Comparison of ENCODE assay signal across 1 cellular context in genomic region chr22:50525991-50526848, GRCh38.
TF ChIP-seq lines count a peak whose summit lies in the region.

No MANE protein-coding gene starts in this region.

TF ChIP-seq in HepG2, 621 proteins besides CTCF, POLR2A, EP300 and RAD21 (continued from another document and continues in another):
- TF ChIP-seq MLXIP (CRISPR knock-in tag; IDR thresholded peaks at IDR 0.05; ENCODE audit: borderline replicate concordance), result no peak
- no peak; the same call in 1 of the 2 replicates for TF ChIP-seq MIER2 (CRISPR knock-in tag; IDR thresholded peaks at IDR 0.05)
- peak; percentile 51; the same call in 1 of the 2 replicates for TF ChIP-seq ZNF329 (CRISPR knock-in tag; IDR thresholded peaks at IDR 0.05; ENCODE audit: low read depth)
- TF ChIP-seq DDIT3 (CRISPR knock-in tag; IDR thresholded peaks at IDR 0.05), result no peak
- TF ChIP-seq ZNF775 (CRISPR knock-in tag; IDR thresholded peaks at IDR 0.05; ENCODE audit: borderline replicate concordance), result no peak
- TF ChIP-seq ZNF446 (CRISPR knock-in tag; IDR thresholded peaks at IDR 0.05), result peak; percentile 32; the same call in 1 of the 2 replicates
- TF ChIP-seq, protein P1, sequence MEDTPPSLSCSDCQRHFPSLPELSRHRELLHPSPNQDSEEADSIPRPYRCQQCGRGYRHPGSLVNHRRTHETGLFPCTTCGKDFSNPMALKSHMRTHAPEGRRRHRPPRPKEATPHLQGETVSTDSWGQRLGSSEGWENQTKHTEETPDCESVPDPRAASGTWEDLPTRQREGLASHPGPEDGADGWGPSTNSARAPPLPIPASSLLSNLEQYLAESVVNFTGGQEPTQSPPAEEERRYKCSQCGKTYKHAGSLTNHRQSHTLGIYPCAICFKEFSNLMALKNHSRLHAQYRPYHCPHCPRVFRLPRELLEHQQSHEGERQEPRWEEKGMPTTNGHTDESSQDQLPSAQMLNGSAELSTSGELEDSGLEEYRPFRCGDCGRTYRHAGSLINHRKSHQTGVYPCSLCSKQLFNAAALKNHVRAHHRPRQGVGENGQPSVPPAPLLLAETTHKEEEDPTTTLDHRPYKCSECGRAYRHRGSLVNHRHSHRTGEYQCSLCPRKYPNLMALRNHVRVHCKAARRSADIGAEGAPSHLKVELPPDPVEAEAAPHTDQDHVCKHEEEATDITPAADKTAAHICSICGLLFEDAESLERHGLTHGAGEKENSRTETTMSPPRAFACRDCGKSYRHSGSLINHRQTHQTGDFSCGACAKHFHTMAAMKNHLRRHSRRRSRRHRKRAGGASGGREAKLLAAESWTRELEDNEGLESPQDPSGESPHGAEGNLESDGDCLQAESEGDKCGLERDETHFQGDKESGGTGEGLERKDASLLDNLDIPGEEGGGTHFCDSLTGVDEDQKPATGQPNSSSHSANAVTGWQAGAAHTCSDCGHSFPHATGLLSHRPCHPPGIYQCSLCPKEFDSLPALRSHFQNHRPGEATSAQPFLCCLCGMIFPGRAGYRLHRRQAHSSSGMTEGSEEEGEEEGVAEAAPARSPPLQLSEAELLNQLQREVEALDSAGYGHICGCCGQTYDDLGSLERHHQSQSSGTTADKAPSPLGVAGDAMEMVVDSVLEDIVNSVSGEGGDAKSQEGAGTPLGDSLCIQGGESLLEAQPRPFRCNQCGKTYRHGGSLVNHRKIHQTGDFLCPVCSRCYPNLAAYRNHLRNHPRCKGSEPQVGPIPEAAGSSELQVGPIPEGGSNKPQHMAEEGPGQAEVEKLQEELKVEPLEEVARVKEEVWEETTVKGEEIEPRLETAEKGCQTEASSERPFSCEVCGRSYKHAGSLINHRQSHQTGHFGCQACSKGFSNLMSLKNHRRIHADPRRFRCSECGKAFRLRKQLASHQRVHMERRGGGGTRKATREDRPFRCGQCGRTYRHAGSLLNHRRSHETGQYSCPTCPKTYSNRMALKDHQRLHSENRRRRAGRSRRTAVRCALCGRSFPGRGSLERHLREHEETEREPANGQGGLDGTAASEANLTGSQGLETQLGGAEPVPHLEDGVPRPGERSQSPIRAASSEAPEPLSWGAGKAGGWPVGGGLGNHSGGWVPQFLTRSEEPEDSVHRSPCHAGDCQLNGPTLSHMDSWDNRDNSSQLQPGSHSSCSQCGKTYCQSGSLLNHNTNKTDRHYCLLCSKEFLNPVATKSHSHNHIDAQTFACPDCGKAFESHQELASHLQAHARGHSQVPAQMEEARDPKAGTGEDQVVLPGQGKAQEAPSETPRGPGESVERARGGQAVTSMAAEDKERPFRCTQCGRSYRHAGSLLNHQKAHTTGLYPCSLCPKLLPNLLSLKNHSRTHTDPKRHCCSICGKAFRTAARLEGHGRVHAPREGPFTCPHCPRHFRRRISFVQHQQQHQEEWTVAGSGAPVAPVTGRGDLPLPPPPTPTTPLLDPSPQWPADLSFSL (CRISPR knock-in tag; IDR thresholded peaks at IDR 0.05), result no peak
- no peak for TF ChIP-seq SMARCC2 (IDR thresholded peaks at IDR 0.05)
- TF ChIP-seq ZNF704 (CRISPR knock-in tag; IDR thresholded peaks at IDR 0.05; ENCODE audit: borderline replicate concordance), result 0 out of 2 replicates have a peak, but pooled peaks have one; percentile 47
- TF ChIP-seq, protein P2, sequence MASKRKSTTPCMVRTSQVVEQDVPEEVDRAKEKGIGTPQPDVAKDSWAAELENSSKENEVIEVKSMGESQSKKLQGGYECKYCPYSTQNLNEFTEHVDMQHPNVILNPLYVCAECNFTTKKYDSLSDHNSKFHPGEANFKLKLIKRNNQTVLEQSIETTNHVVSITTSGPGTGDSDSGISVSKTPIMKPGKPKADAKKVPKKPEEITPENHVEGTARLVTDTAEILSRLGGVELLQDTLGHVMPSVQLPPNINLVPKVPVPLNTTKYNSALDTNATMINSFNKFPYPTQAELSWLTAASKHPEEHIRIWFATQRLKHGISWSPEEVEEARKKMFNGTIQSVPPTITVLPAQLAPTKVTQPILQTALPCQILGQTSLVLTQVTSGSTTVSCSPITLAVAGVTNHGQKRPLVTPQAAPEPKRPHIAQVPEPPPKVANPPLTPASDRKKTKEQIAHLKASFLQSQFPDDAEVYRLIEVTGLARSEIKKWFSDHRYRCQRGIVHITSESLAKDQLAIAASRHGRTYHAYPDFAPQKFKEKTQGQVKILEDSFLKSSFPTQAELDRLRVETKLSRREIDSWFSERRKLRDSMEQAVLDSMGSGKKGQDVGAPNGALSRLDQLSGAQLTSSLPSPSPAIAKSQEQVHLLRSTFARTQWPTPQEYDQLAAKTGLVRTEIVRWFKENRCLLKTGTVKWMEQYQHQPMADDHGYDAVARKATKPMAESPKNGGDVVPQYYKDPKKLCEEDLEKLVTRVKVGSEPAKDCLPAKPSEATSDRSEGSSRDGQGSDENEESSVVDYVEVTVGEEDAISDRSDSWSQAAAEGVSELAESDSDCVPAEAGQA (IDR thresholded peaks at IDR 0.05; ENCODE audit: low read depth), result no peak
- TF ChIP-seq, protein P2 (CRISPR knock-in tag; IDR thresholded peaks at IDR 0.05; ENCODE audit: borderline replicate concordance), result no peak; the same call in 1 of the 2 replicates
- TF ChIP-seq, protein P3, sequence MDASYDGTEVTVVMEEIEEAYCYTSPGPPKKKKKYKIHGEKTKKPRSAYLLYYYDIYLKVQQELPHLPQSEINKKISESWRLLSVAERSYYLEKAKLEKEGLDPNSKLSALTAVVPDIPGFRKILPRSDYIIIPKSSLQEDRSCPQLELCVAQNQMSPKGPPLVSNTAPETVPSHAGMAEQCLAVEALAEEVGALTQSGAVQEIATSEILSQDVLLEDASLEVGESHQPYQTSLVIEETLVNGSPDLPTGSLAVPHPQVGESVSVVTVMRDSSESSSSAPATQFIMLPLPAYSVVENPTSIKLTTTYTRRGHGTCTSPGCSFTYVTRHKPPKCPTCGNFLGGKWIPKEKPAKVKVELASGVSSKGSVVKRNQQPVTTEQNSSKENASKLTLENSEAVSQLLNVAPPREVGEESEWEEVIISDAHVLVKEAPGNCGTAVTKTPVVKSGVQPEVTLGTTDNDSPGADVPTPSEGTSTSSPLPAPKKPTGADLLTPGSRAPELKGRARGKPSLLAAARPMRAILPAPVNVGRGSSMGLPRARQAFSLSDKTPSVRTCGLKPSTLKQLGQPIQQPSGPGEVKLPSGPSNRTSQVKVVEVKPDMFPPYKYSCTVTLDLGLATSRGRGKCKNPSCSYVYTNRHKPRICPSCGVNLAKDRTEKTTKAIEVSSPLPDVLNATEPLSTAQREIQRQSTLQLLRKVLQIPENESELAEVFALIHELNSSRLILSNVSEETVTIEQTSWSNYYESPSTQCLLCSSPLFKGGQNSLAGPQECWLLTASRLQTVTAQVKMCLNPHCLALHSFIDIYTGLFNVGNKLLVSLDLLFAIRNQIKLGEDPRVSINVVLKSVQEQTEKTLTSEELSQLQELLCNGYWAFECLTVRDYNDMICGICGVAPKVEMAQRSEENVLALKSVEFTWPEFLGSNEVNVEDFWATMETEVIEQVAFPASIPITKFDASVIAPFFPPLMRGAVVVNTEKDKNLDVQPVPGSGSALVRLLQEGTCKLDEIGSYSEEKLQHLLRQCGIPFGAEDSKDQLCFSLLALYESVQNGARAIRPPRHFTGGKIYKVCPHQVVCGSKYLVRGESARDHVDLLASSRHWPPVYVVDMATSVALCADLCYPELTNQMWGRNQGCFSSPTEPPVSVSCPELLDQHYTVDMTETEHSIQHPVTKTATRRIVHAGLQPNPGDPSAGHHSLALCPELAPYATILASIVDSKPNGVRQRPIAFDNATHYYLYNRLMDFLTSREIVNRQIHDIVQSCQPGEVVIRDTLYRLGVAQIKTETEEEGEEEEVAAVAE (CRISPR knock-in tag; IDR thresholded peaks at IDR 0.05; ENCODE audit: borderline replicate concordance), result no peak; the same call in 1 of the 2 replicates
- no peak for TF ChIP-seq TBL1XR1 (IDR thresholded peaks at IDR 0.05; ENCODE audit: borderline replicate concordance, low read length, partially characterized antibody)
- TF ChIP-seq JUN (CRISPR knock-in tag; IDR thresholded peaks at IDR 0.05), result no peak
- peak; percentile 73; the same call in 1 of the 2 replicates for TF ChIP-seq ARHGAP35 (CRISPR knock-in tag; IDR thresholded peaks at IDR 0.05; ENCODE audit: borderline replicate concordance)
- no peak for TF ChIP-seq ZMAT5 (CRISPR knock-in tag; IDR thresholded peaks at IDR 0.05; ENCODE audit: borderline replicate concordance, low read depth)
- TF ChIP-seq SP140L (CRISPR knock-in tag; IDR thresholded peaks at IDR 0.05; ENCODE audit: borderline replicate concordance), result no peak
- TF ChIP-seq KMT2B (CRISPR knock-in tag; IDR thresholded peaks at IDR 0.05), result no peak
- no peak for TF ChIP-seq PITX1 (CRISPR knock-in tag; IDR thresholded peaks at IDR 0.05)
- no peak for TF ChIP-seq CCAR2 (optimal IDR thresholded peaks at IDR 0.05; ENCODE audit: low read depth, low read length)
- TF ChIP-seq, protein P4, sequence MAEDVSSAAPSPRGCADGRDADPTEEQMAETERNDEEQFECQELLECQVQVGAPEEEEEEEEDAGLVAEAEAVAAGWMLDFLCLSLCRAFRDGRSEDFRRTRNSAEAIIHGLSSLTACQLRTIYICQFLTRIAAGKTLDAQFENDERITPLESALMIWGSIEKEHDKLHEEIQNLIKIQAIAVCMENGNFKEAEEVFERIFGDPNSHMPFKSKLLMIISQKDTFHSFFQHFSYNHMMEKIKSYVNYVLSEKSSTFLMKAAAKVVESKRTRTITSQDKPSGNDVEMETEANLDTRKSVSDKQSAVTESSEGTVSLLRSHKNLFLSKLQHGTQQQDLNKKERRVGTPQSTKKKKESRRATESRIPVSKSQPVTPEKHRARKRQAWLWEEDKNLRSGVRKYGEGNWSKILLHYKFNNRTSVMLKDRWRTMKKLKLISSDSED (CRISPR knock-in tag; IDR thresholded peaks at IDR 0.05), result 0 out of 2 replicates have a peak, but pooled peaks have one; percentile 76
- TF ChIP-seq MXI1 (IDR thresholded peaks at IDR 0.05; ENCODE audit: borderline replicate concordance, low read depth, low read length), result no peak
